In genomic region chr3:45688882-45689786, GRCh38 we compare ENCODE assay signal across 8 cellular contexts.
A peak's percentile ranks its signal among the peaks of the same experiment; 100 is the strongest.
DNase-seq lines count a peak whose midpoint lies in the region; ATAC-seq lines count a peak whose summit lies in the region.

A gene with protein sequence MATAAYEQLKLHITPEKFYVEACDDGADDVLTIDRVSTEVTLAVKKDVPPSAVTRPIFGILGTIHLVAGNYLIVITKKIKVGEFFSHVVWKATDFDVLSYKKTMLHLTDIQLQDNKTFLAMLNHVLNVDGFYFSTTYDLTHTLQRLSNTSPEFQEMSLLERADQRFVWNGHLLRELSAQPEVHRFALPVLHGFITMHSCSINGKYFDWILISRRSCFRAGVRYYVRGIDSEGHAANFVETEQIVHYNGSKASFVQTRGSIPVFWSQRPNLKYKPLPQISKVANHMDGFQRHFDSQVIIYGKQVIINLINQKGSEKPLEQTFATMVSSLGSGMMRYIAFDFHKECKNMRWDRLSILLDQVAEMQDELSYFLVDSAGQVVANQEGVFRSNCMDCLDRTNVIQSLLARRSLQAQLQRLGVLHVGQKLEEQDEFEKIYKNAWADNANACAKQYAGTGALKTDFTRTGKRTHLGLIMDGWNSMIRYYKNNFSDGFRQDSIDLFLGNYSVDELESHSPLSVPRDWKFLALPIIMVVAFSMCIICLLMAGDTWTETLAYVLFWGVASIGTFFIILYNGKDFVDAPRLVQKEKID (plus strand): TSS chr3:45689396. CDS start chr3:45689466, 70 bp downstream.

- ATAC-seq in GM19351 (IDR thresholded peaks at IDR 0.05; ENCODE audit: unreplicated experiment) = peak; percentile 74
- peak; percentile 82 for ATAC-seq in HG03521 (IDR thresholded peaks at IDR 0.05; ENCODE audit: unreplicated experiment)

- peaks cover 13 to 27% (median 21%) of the 10 kb centered on the region in 11 experiments; a peak in 19 of 22 replicates for H3K36me3 ChIP-seq in BLaER1 treated with 17β-estradiol and CSF1 and Interleukin-3, amounts not matched to agents 10 nM and 100 nM

- peaks cover 27 to 48% (median 43%) of the 10 kb centered on the region in 11 experiments; a peak in 19 of 22 replicates for H4K20me1 ChIP-seq in BLaER1 treated with 17β-estradiol and CSF1 and Interleukin-3, amounts not matched to agents 10 nM and 100 nM

- H3K4me3 ChIP-seq in BLaER1 treated with 17β-estradiol and CSF1 and Interleukin-3, amounts not matched to agents 10 nM and 100 nM = peak within 1 kb of the TSS; percentile 67 to 98 (median 86)

- peak; percentile 97 for DNase-seq in NCI-H748 (lab: John Stamatoyannopoulos, UW; ENCODE audit: unreplicated experiment)
- peak; percentile 93 for DNase-seq in activated CD4-positive, alpha-beta T cell treated with anti-CD3 and anti-CD28 coated beads, Interleukin-2, amount 50 U/mL, for 1 hour
- peak; percentile 99 for DNase-seq in dedifferentiated amniotic fluid mesenchymal stem cell (ENCODE audit: extremely low spot score)
- DNase-seq in left kidney (ENCODE audit: low read depth, low spot score) = peak; percentile 99
- peak; percentile 94 to 96 for DNase-seq in stimulated activated CD4-positive, alpha-beta T cell treated with anti-CD3 and anti-CD28 coated beads, Interleukin-2, amount 100 ng/mL, for 24 hours

- H3K27me3 ChIP-seq in BLaER1 treated with 17β-estradiol and CSF1 and Interleukin-3, amounts not matched to agents 10 nM and 100 nM = no peaks in the 10 kb centered on the region

- H3K27ac ChIP-seq in BLaER1 treated with 17β-estradiol and CSF1 and Interleukin-3, amounts not matched to agents 10 nM and 100 nM = peak within 1 kb of the TSS; percentile 73 to 94 (median 89)

- peaks cover 40 to 52% (median 44%) of the 10 kb centered on the region in 10 experiments for H3K4me1 ChIP-seq in BLaER1 treated with 17β-estradiol and CSF1 and Interleukin-3, amounts not matched to agents 10 nM and 100 nM

- no peaks in the 10 kb centered on the region for H3K9me3 ChIP-seq in BLaER1 treated with 17β-estradiol and CSF1 and Interleukin-3, amounts not matched to agents 10 nM and 100 nM (replicated peaks in 1 of 11)

- peak within 1 kb of the TSS; percentile 85 to 99 (median 95) for H3K4me2 ChIP-seq in BLaER1 treated with 17β-estradiol and CSF1 and Interleukin-3, amounts not matched to agents 10 nM and 100 nM

- H3K9ac ChIP-seq in BLaER1 treated with 17β-estradiol and CSF1 and Interleukin-3, amounts not matched to agents 10 nM and 100 nM = peak within 1 kb of the TSS; percentile 87 to 96 (median 93)

Comparison
In these comparisons a context has a peak if more than half of its experiments do, and no peak if none do; other contexts are left out.
1. Peak in every context shown above with its lines: DNase-seq, ATAC-seq, H3K4me3 ChIP-seq and H3K27ac ChIP-seq.